Comparison of ENCODE assay signal across 20 cellular contexts in genomic region chr1:89682630-89683029, GRCh38.
"Had no signal": no experiment of that assay in that cellular context is flagged by ENCODE, and none has a peak within 500 bp of the region (broad histone marks: within the 10 kb centered on the region; RNA-seq: fewer than 3 reads in every experiment).

No MANE protein-coding gene starts in this region.

- H3K27me3 Mint-ChIP-seq: natural killer cell treated with Interleukin-12 subunit alpha and Interleukin-12 subunit beta and Interleukin-15 and Interleukin-18, amount 100 ng/mL, for 72 hours had no signal

- H3K27me3 ChIP-seq: dorsolateral prefrontal cortex, foreskin keratinocyte, neural progenitor cell, ovary, right atrium auricular region had no signal

- H2AFZ ChIP-seq: neural progenitor cell had no signal

- H3K4me3 Mint-ChIP-seq: natural killer cell treated with Interleukin-12 subunit alpha and Interleukin-12 subunit beta and Interleukin-15 and Interleukin-18, amount 100 ng/mL, for 72 hours; neural progenitor cell had no signal

- H3K4me1 Mint-ChIP-seq: neural progenitor cell had no signal

- H3K27ac ChIP-seq: dorsolateral prefrontal cortex, foreskin keratinocyte, neural progenitor cell, ovary, right atrium auricular region had no signal

- H3K4me2 ChIP-seq: neural progenitor cell had no signal

- DNase-seq: cortex of kidney; dorsolateral prefrontal cortex; effector CD8-positive, alpha-beta T cell; foreskin keratinocyte; kidney; left cardiac atrium; left ventricle myocardium superior; mesenchymal stem cell; midbrain; nucleus accumbens; ovary; small intestine; stimulated activated CD4-positive, alpha-beta T cell treated with anti-CD3 and anti-CD28 coated beads, Interleukin-2, amount 100 ng/mL, for 48 hours; stimulated activated naive CD4-positive, alpha-beta T cell treated with Interleukin-2 at 50 U/mL for 16 hours; trophoblast cell had no signal

- ATAC-seq: esophagus mucosa; foreskin keratinocyte; left cardiac atrium; left ventricle myocardium superior; natural killer cell treated with Interleukin-12 subunit alpha and Interleukin-12 subunit beta and Interleukin-15 and Interleukin-18, amount 100 ng/mL, for 72 hours had no signal

- H3K9ac ChIP-seq: neural progenitor cell had no signal

- H3K27ac Mint-ChIP-seq: natural killer cell treated with Interleukin-12 subunit alpha and Interleukin-12 subunit beta and Interleukin-15 and Interleukin-18, amount 100 ng/mL, for 72 hours; neural progenitor cell had no signal

- H3K4me1 ChIP-seq: foreskin keratinocyte, neural progenitor cell, right atrium auricular region had no signal

- H3K4me3 ChIP-seq: dorsolateral prefrontal cortex, lung, neural progenitor cell, ovary, right atrium auricular region had no signal
